In the genomic region with DNA sequence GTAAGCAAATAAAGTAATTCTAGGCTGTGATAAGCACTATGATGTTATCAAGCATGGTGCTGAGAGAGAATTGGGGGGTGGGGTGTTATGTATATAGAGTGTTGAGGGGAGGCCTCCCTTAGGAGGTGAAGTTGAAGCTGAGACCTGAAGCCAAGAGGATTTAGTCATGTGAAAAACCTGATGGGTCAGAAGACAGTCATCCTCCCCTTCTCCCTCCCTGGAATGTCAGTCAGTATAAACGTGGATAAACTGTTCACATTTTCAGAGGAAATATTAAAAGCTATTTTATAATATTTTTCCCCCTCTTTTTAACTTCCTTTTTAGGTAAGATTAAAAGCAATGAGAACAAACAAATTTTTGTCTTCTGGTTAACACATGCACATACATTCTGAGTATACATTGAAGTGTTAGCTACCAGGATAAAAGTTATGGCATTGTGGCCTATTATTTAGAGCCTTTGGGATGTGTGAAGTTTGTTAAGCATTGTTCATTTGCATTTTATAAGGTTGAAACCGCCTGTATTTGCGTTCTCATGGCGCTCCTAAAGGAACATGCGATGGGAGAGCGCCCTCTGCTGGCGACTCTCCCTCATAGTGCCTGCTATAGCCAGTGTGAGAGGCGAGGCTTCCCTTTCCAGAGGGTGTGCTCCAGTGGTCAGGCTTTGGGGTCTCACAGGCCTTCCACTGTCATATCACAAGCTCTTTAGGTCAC, we compare ENCODE assay signal across 8 cellular contexts. TPM values are rescaled to one million over a fixed set of nuclear protein-coding genes. Genes with fewer than 3 reads are reported as not detected.
A peak's percentile ranks its signal among the peaks of the same experiment; 100 is the strongest.
DNase-seq lines count a peak whose midpoint lies in the region.

No MANE protein-coding gene starts in this region.

- no peaks in the 10 kb centered on the region for H3K27me3 ChIP-seq in stomach smooth muscle (ENCODE audit: control insufficient read depth in 1 of 2, insufficient read depth in 2 of 2, low read length in 2 of 2)

- no peak overlapping the region for H3K27ac ChIP-seq in stomach smooth muscle (ENCODE audit: low read length)

- H3K4me1 ChIP-seq in stomach smooth muscle (ENCODE audit: control insufficient read depth, insufficient read depth, low read length): peaks cover 7% of the 10 kb centered on the region

- peak overlapping the region; percentile 23 to 30 for H3K9ac ChIP-seq in stomach smooth muscle (ENCODE audit: low read length in 2 of 2)

- DNase-seq in SIG-M5 treated with dmso at 0.1 percent for 504 hours (lab: John Stamatoyannopoulos, UW; ENCODE audit: unreplicated experiment) (peak; percentile 18), SIG-M5 (lab: John Stamatoyannopoulos, UW) (no peak), LHCN-M2 (ENCODE audit: low read depth) (peak; percentile 65), SHP77 treated with DMSO at 0.1 percent for 48 hours (lab: John Stamatoyannopoulos, UW) (peak; percentile 50), activated gamma-delta T cell treated with Interleukin-2 at 50 U/mL for 16 hours (peak; percentile 80), foreskin melanocyte (peak; percentile 63), non-pigmented ciliary epithelial cell (ENCODE audit: low read depth) (peak; percentile 27)

- peaks cover 7 to 11% of the 10 kb centered on the region in 2 donors for H3K36me3 ChIP-seq in stomach smooth muscle (ENCODE audit: control insufficient read depth in 2 of 2, insufficient read depth in 2 of 2, low read length in 2 of 2)

- H3K9me3 ChIP-seq in stomach smooth muscle (ENCODE audit: control insufficient read depth in 2 of 2, low read length in 2 of 2): no peaks in the 10 kb centered on the region

- H3K4me3 ChIP-seq in stomach smooth muscle (ENCODE audit: low read length in 2 of 2): no peak overlapping the region

RNA-seq across cellular contexts. Expression of a gene that starts 35.4 kb away (rescaled TPM):
- total RNA-seq in LHCN-M2 (2014; rRNA removed): 0.63 and 1.0 TPM in 2 replicates
- 1.2 TPM for polyA plus RNA-seq in LHCN-M2 (2012)
